9 cellular contexts compared by ENCODE assay signal in the genomic region with DNA sequence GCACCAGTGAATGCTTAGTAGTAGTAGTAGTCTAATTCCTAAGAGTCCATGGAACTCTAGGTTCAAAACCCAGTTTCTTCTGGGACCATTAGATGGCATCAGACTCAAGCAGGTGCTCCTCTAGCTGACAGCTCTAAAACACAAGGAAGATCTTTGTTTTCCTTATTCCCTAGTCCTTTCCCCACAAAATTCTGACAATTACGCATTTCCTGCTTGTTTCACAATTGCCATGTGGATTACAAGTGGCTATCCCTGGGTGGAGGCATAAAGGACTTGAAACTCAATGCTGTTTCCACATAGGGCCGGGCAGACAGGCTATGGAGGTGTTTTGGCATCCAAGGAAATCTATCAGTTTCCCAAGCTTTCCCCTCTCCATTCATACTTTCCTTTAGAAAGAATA. TPM values are rescaled to one million over a fixed set of nuclear protein-coding genes. Genes with fewer than 3 reads are reported as not detected.
DNase-seq lines count a peak whose midpoint lies in the region; ATAC-seq and TF ChIP-seq lines count a peak whose summit lies in the region.
"Had no signal": no experiment of that assay in that cellular context is flagged by ENCODE, and none has a peak within 500 bp of the region (broad histone marks: within the 10 kb centered on the region; RNA-seq: fewer than 3 reads in every experiment).

No MANE protein-coding gene starts in this region.

- TF ChIP-seq CTCF in nephron (IDR thresholded peaks at IDR 0.05; ENCODE audit: unreplicated experiment in 3 of 3) = peak; percentile 31 to 44 (median 33)

- H3K9me3 Mint-ChIP-seq in nephron = no peaks in the 10 kb centered on the region
- H3K9me3 Mint-ChIP-seq: activated naive CD4-positive, alpha-beta T cell treated with anti-CD3 and anti-CD28 coated beads, Interleukin-2, amount 50 U/mL, for 24 hours had no signal

- H3K27me3 Mint-ChIP-seq in nephron (ENCODE audit: low read depth) = peaks cover 7% of the 10 kb centered on the region
- H3K27me3 Mint-ChIP-seq: activated naive CD4-positive, alpha-beta T cell treated with anti-CD3 and anti-CD28 coated beads, Interleukin-2, amount 50 U/mL, for 24 hours had no signal

- no peaks in the 10 kb centered on the region for H3K4me1 Mint-ChIP-seq in nephron

- no peak overlapping the region for H3K4me3 Mint-ChIP-seq in nephron
- H3K4me3 Mint-ChIP-seq: activated naive CD4-positive, alpha-beta T cell treated with anti-CD3 and anti-CD28 coated beads, Interleukin-2, amount 50 U/mL, for 24 hours had no signal

- peak; percentile 17 for DNase-seq in Caki2 (ENCODE audit: low read depth)
- DNase-seq in LHCN-M2 (ENCODE audit: low read depth) = peak; percentile 72
- DNase-seq in dermis blood vessel endothelial cell = peak; percentile 60
- no peak for DNase-seq in stimulated activated CD4-positive, alpha-beta T cell treated with anti-CD3 and anti-CD28 coated beads, Interleukin-1b, Interleukin-23, amount 100 ng/mL, for 48 hours
- DNase-seq in mucosa of gallbladder (ENCODE audit: low spot score) = no peak
- DNase-seq in NCI-H82 (lab: John Stamatoyannopoulos, UW) = no peak

- no peak for ATAC-seq in GM21423 (IDR thresholded peaks at IDR 0.05; ENCODE audit: unreplicated experiment)

- in situ Hi-C loops in Caki2 (cut with HindIII; ENCODE audit: low pct_unique_long_range_greater_than_20kb, low sequenced_read_pairs) = no loop called here

- no peaks in the 10 kb centered on the region for H3K36me3 Mint-ChIP-seq in nephron (ENCODE audit: low read depth)

- no peak overlapping the region for H3K27ac Mint-ChIP-seq in nephron
- H3K27ac Mint-ChIP-seq: activated naive CD4-positive, alpha-beta T cell treated with anti-CD3 and anti-CD28 coated beads, Interleukin-2, amount 50 U/mL, for 24 hours had no signal

RNA-seq across cellular contexts. Expression of a gene that starts 9.2 kb away (rescaled TPM):
- total RNA-seq in Caki2 (2014; rRNA removed; shearing (Covaris generic); ENCODE audit: low replicate concordance) = not detected in 2 replicates
- total RNA-seq in LHCN-M2 (2014; rRNA removed) = not detected in 2 replicates
- polyA plus RNA-seq in LHCN-M2 (2012) = not detected
- total RNA-seq in dermis blood vessel endothelial cell = not detected in 2 replicates
- total RNA-seq in mucosa of gallbladder = 0.69 TPM

RNA-seq across cellular contexts. Expression of a gene that starts 12.6 kb away (rescaled TPM):
- 8.9 and 26.7 TPM in 2 replicates for total RNA-seq in Caki2 (2014; rRNA removed; shearing (Covaris generic); ENCODE audit: low replicate concordance)
- 6.1 and 6.7 TPM in 2 replicates for total RNA-seq in LHCN-M2 (2014; rRNA removed)
- 20.9 TPM for polyA plus RNA-seq in LHCN-M2 (2012)
- 22.8 and 39.0 TPM in 2 replicates for total RNA-seq in dermis blood vessel endothelial cell
- 40.4 TPM for total RNA-seq in mucosa of gallbladder

RNA-seq across cellular contexts. Expression of a gene that starts 17.9 kb away (rescaled TPM):
- total RNA-seq in Caki2 (2014; rRNA removed; shearing (Covaris generic); ENCODE audit: low replicate concordance) = 267 and 291 TPM in 2 replicates
- total RNA-seq in LHCN-M2 (2014; rRNA removed) = 39.8 and 55.6 TPM in 2 replicates
- 63.2 TPM for polyA plus RNA-seq in LHCN-M2 (2012)
- total RNA-seq in dermis blood vessel endothelial cell = 73.5 and 86.4 TPM in 2 replicates
- total RNA-seq in mucosa of gallbladder = 73.7 TPM

RNA-seq across cellular contexts. Expression of a gene that starts 27.5 kb away (rescaled TPM):
- 63.3 and 65.5 TPM in 2 replicates for total RNA-seq in Caki2 (2014; rRNA removed; shearing (Covaris generic); ENCODE audit: low replicate concordance)
- 50.1 and 56.2 TPM in 2 replicates for total RNA-seq in LHCN-M2 (2014; rRNA removed)
- polyA plus RNA-seq in LHCN-M2 (2012) = 35.9 TPM
- total RNA-seq in dermis blood vessel endothelial cell = 52.9 and 93.4 TPM in 2 replicates
- 41.3 TPM for total RNA-seq in mucosa of gallbladder

RNA-seq across cellular contexts. Expression of a gene that starts 28.0 kb away (rescaled TPM):
- 80.2 and 123 TPM in 2 replicates for total RNA-seq in Caki2 (2014; rRNA removed; shearing (Covaris generic); ENCODE audit: low replicate concordance)
- total RNA-seq in LHCN-M2 (2014; rRNA removed) (9.0 and 20.0 TPM in 2 replicates), dermis blood vessel endothelial cell (29.1 and 68.9 TPM in 2 replicates), mucosa of gallbladder (31.2 TPM)
- polyA plus RNA-seq in LHCN-M2 (2012) = 37.0 TPM

Comparison
In these comparisons a context has a peak if more than half of its experiments do, and no peak if none do; other contexts are left out.
1. DNase-seq: peak in Caki2 (single experiment), LHCN-M2 (single experiment) and dermis blood vessel endothelial cell (single experiment); none in stimulated activated CD4-positive, alpha-beta T cell treated with anti-CD3 and anti-CD28 coated beads, Interleukin-1b, Interleukin-23, amount 100 ng/mL, for 48 hours (single experiment), mucosa of gallbladder (single experiment) and NCI-H82 (single experiment).